In genomic region chr20:18507218-18508191, GRCh38 we compare ENCODE assay signal across 1 cellular context.
TF ChIP-seq lines count a peak whose summit lies in the region.

SEC23B (plus strand) TSS chr20:18507940; CDS start chr20:18510836, 2,896 bp downstream.

TF ChIP-seq in HepG2, 621 proteins besides CTCF, POLR2A, EP300 and RAD21 (continued from another document and continues in another):
- TF ChIP-seq SNAPC4 (CRISPR knock-in tag; IDR thresholded peaks at IDR 0.05), result peak; percentile 75; the same call in 1 of the 2 replicates
- TF ChIP-seq ZNF136 (CRISPR knock-in tag; IDR thresholded peaks at IDR 0.05; ENCODE audit: low read depth), result peak; percentile 74
- TF ChIP-seq SP140L (CRISPR knock-in tag; IDR thresholded peaks at IDR 0.05; ENCODE audit: borderline replicate concordance), result peak; percentile 84
- TF ChIP-seq ZSCAN9 (CRISPR knock-in tag; IDR thresholded peaks at IDR 0.05; ENCODE audit: borderline replicate concordance), result peak; percentile 95
- no peak for TF ChIP-seq ZFP41 (CRISPR knock-in tag; IDR thresholded peaks at IDR 0.05; ENCODE audit: borderline replicate concordance)
- TF ChIP-seq ZNF234 (CRISPR knock-in tag; conservative IDR thresholded peaks at IDR 0.05), result no peak
- TF ChIP-seq MTERF4 (CRISPR knock-in tag; IDR thresholded peaks at IDR 0.05), result no peak
- no peak for TF ChIP-seq MAFG (CRISPR knock-in tag; IDR thresholded peaks at IDR 0.05)
- TF ChIP-seq ZBTB43 (CRISPR knock-in tag; conservative IDR thresholded peaks at IDR 0.05), result peak; percentile 70; the same call in 1 of the 2 replicates
- peak; percentile 97 for TF ChIP-seq ZNF678 (CRISPR knock-in tag; IDR thresholded peaks at IDR 0.05)
- peak; percentile 93 for TF ChIP-seq CBFB (CRISPR knock-in tag; IDR thresholded peaks at IDR 0.05)
- TF ChIP-seq ZNF703 (CRISPR knock-in tag; IDR thresholded peaks at IDR 0.05; ENCODE audit: borderline replicate concordance), result no peak; the same call in 1 of the 2 replicates
- TF ChIP-seq ZNF18 (CRISPR knock-in tag; IDR thresholded peaks at IDR 0.05; ENCODE audit: insufficient replicate concordance), result no peak
- TF ChIP-seq MATR3 (CRISPR knock-in tag; IDR thresholded peaks at IDR 0.05), result no peak
- peak; percentile 71; the same call in 1 of the 2 replicates for TF ChIP-seq ZNF546 (CRISPR knock-in tag; conservative IDR thresholded peaks at IDR 0.05)
- TF ChIP-seq ZNF329 (CRISPR knock-in tag; IDR thresholded peaks at IDR 0.05; ENCODE audit: low read depth), result no peak
- TF ChIP-seq SNRNP70 (IDR thresholded peaks at IDR 0.05; ENCODE audit: low read depth, low read length), result no peak
- no peak; the same call in 1 of the 2 replicates for TF ChIP-seq ZBTB26 (CRISPR knock-in tag; IDR thresholded peaks at IDR 0.05; ENCODE audit: borderline replicate concordance)
- 0 out of 2 replicates have a peak, but pooled peaks have one; percentile 90 for TF ChIP-seq ETS1 (CRISPR knock-in tag; IDR thresholded peaks at IDR 0.05)
- TF ChIP-seq JUN (CRISPR knock-in tag; IDR thresholded peaks at IDR 0.05), result peak; percentile 63
- TF ChIP-seq REXO4 (CRISPR knock-in tag; IDR thresholded peaks at IDR 0.05; ENCODE audit: borderline replicate concordance), result no peak
- TF ChIP-seq SOX13 (IDR thresholded peaks at IDR 0.05), result 0 out of 2 replicates have a peak, but pooled peaks have one; percentile 29
- TF ChIP-seq SOX13 (CRISPR knock-in tag; conservative IDR thresholded peaks at IDR 0.05 in 1 of 2, IDR thresholded peaks at IDR 0.05 in 1 of 2), result peak in 1 of 2 experiments; percentile 50; a peak in 2 of 4 replicates
- peak; percentile 92 for TF ChIP-seq NFKBIZ (CRISPR knock-in tag; IDR thresholded peaks at IDR 0.05)
- no peak for TF ChIP-seq ZNF784 (CRISPR knock-in tag; IDR thresholded peaks at IDR 0.05; ENCODE audit: borderline replicate concordance)
- TF ChIP-seq LBX2 (CRISPR knock-in tag; IDR thresholded peaks at IDR 0.05; ENCODE audit: borderline replicate concordance), result no peak; the same call in 1 of the 2 replicates
- peak in 1 of 2 experiments; percentile 79; a peak in 1 of 4 replicates for TF ChIP-seq ATF4 (CRISPR knock-in tag; IDR thresholded peaks at IDR 0.05)
- no peak for TF ChIP-seq ZBTB1 (CRISPR knock-in tag; IDR thresholded peaks at IDR 0.05; ENCODE audit: borderline replicate concordance)
- peak; percentile 87; the same call in 1 of the 2 replicates for TF ChIP-seq PRMT3 (CRISPR knock-in tag; IDR thresholded peaks at IDR 0.05; ENCODE audit: borderline replicate concordance, low read depth)
- no peak; the same call in 1 of the 2 replicates for TF ChIP-seq GMEB2 (CRISPR knock-in tag; IDR thresholded peaks at IDR 0.05; ENCODE audit: low read depth)
- TF ChIP-seq TBL1XR1 (IDR thresholded peaks at IDR 0.05; ENCODE audit: borderline replicate concordance, low read length, partially characterized antibody), result peak; percentile 85
- TF ChIP-seq ZBTB20 (CRISPR knock-in tag; IDR thresholded peaks at IDR 0.05; ENCODE audit: borderline replicate concordance, low read depth), result peak; percentile 93
- peak; percentile 61; the same call in 1 of the 2 replicates for TF ChIP-seq ZNF563 (CRISPR knock-in tag; IDR thresholded peaks at IDR 0.05)
- peak; percentile 86 for TF ChIP-seq BRCA1 (CRISPR knock-in tag; IDR thresholded peaks at IDR 0.05)
- peak; percentile 91 for TF ChIP-seq ZNF709 (CRISPR knock-in tag; IDR thresholded peaks at IDR 0.05)
- TF ChIP-seq SALL1 (CRISPR knock-in tag; IDR thresholded peaks at IDR 0.05), result peak; percentile 96
- peak; percentile 35 for TF ChIP-seq ZC3H4 (CRISPR knock-in tag; IDR thresholded peaks at IDR 0.05; ENCODE audit: borderline replicate concordance)
- peak; percentile 90; the same call in 1 of the 2 replicates for TF ChIP-seq WIZ (CRISPR knock-in tag; IDR thresholded peaks at IDR 0.05)
- TF ChIP-seq ZNF317 (CRISPR knock-in tag; IDR thresholded peaks at IDR 0.05), result peak; percentile 87; the same call in 1 of the 2 replicates
- TF ChIP-seq PAXIP1 (CRISPR knock-in tag; conservative IDR thresholded peaks at IDR 0.05), result peak; percentile 53
- TF ChIP-seq MXI1 (IDR thresholded peaks at IDR 0.05; ENCODE audit: borderline replicate concordance, low read depth, low read length), result peak; percentile 70; the same call in 1 of the 3 replicates
